Comparison of ENCODE assay signal across 15 cellular contexts in the genomic region with DNA sequence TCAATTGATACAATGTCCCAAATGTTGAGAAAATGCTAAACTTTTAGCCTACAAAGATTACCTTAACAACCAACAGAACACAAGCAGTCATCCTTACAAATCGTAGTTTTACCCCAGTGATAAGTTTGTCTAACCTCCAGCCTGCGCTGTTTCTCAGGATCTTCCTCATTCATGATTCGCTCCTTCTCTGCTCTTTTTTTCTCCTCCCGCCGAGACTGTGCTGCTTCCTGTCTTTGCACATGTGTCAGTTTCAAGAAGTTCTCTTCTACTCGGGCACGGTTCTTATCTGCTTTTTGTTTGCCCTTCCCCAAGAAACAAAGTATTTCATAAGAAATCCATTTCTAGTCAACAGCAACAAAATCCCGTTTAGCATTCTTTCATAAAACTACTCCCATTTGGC. TPM values are rescaled to one million over a fixed set of nuclear protein-coding genes. Genes with fewer than 3 reads are reported as not detected.
DNase-seq lines count a peak whose midpoint lies in the region; ATAC-seq and TF ChIP-seq lines count a peak whose summit lies in the region.
"Had no signal": no experiment of that assay in that cellular context is flagged by ENCODE, and none has a peak within 500 bp of the region (broad histone marks: within the 10 kb centered on the region; RNA-seq: fewer than 3 reads in every experiment).

No MANE protein-coding gene starts in this region.

- CTCF ChIA-PET in activated CD8-positive, alpha-beta memory T cell treated with anti-CD3 and anti-CD28 coated beads, Interleukin-2, amount 10 ng/mL, durations not matched to agents 7 days and 5 days (lab: Charles Lee): interaction anchor here (0.9 to 1.2 kb wide), 2 partner anchors 9 to 41 kb away, joined by 3 to 4 read pairs; no protein-coding TSS in a partner anchor

- H3K4me1 Mint-ChIP-seq in activated CD8-positive, alpha-beta memory T cell treated with anti-CD3 and anti-CD28 coated beads, Interleukin-2, amount 10 ng/mL, durations not matched to agents 7 days and 5 days: peaks cover 16% of the 10 kb centered on the region
- peaks cover 16% of the 10 kb centered on the region for H3K4me1 Mint-ChIP-seq in activated naive CD8-positive, alpha-beta T cell treated with anti-CD3 and anti-CD28 coated beads, Interleukin-2, amount 50 U/mL, for 24 hours
- H3K4me1 Mint-ChIP-seq in progenitor cell of endocrine pancreas (ENCODE audit: low read depth): peaks cover 8% of the 10 kb centered on the region

- H3K27me3 ChIP-seq in H7 (ENCODE audit: control insufficient read depth, insufficient read depth, low read length): no peaks in the 10 kb centered on the region
- H3K27me3 ChIP-seq: foreskin keratinocyte had no signal

- H3K4me3 Mint-ChIP-seq in activated CD8-positive, alpha-beta memory T cell treated with anti-CD3 and anti-CD28 coated beads, Interleukin-2, amount 10 ng/mL, durations not matched to agents 7 days and 5 days: peak overlapping the region; percentile 58
- peak overlapping the region; percentile 37 for H3K4me3 Mint-ChIP-seq in activated naive CD8-positive, alpha-beta T cell treated with anti-CD3 and anti-CD28 coated beads, Interleukin-2, amount 50 U/mL, for 24 hours
- no peak overlapping the region for H3K4me3 Mint-ChIP-seq in progenitor cell of endocrine pancreas (ENCODE audit: low read depth)
- H3K4me3 Mint-ChIP-seq: type B pancreatic cell had no signal

- H3K4me3 ChIP-seq in H7 (ENCODE audit: insufficient read depth, low read depth, low read length): no peak overlapping the region
- H3K4me3 ChIP-seq: A549, coronary artery had no signal

- ATAC-seq in activated CD8-positive, alpha-beta memory T cell treated with anti-CD3 and anti-CD28 coated beads, Interleukin-2, amount 10 ng/mL, durations not matched to agents 7 days and 5 days: peak; percentile 78
- ATAC-seq in activated naive CD8-positive, alpha-beta T cell treated with anti-CD3 and anti-CD28 coated beads, Interleukin-2, amount 50 U/mL, for 24 hours: no peak
- ATAC-seq in GM19351 (IDR thresholded peaks at IDR 0.05; ENCODE audit: unreplicated experiment): no peak
- ATAC-seq: A549, foreskin keratinocyte, left colon had no signal

- peak; percentile 50 for DNase-seq in activated CD8-positive, alpha-beta memory T cell treated with anti-CD3 and anti-CD28 coated beads, Interleukin-2, amount 10 ng/mL, durations not matched to agents 7 days and 5 days
- DNase-seq in activated CD8-positive, alpha-beta memory T cell treated with anti-CD3 and anti-CD28 coated beads, Interleukin-2, amount 50 U/mL, for 4 hours: no peak
- peak; percentile 46 for DNase-seq in NOMO-1 treated with dmso at 0.1 percent for 144 hours (lab: John Stamatoyannopoulos, UW; ENCODE audit: unreplicated experiment)
- DNase-seq in activated naive CD8-positive, alpha-beta T cell treated with anti-CD3 and anti-CD28 coated beads, Interleukin-2, amount 50 U/mL, for 24 hours: no peak
- DNase-seq in progenitor cell of endocrine pancreas (ENCODE audit: low spot score, unreplicated experiment): no peak
- no peak for DNase-seq in stimulated activated CD8-positive, alpha-beta memory T cell treated with anti-CD3 and anti-CD28 coated beads, Interleukin-4, amount 100 ng/mL, for 48 hours
- DNase-seq in H7: no peak
- DNase-seq: foreskin keratinocyte, HCEC 1CT, left colon, NCI-H1105 treated with DMSO at 0.1 percent for 48 hours had no signal

- peak overlapping the region; percentile 79 for H3K27ac Mint-ChIP-seq in activated CD8-positive, alpha-beta memory T cell treated with anti-CD3 and anti-CD28 coated beads, Interleukin-2, amount 10 ng/mL, durations not matched to agents 7 days and 5 days
- peak overlapping the region; percentile 79 for H3K27ac Mint-ChIP-seq in activated naive CD8-positive, alpha-beta T cell treated with anti-CD3 and anti-CD28 coated beads, Interleukin-2, amount 50 U/mL, for 24 hours
- peak overlapping the region; percentile 7 for H3K27ac Mint-ChIP-seq in progenitor cell of endocrine pancreas
- H3K27ac Mint-ChIP-seq: type B pancreatic cell had no signal

- H3K9me3 Mint-ChIP-seq in activated CD8-positive, alpha-beta memory T cell treated with anti-CD3 and anti-CD28 coated beads, Interleukin-2, amount 10 ng/mL, durations not matched to agents 7 days and 5 days (ENCODE audit: low read depth): no peaks in the 10 kb centered on the region
- no peaks in the 10 kb centered on the region for H3K9me3 Mint-ChIP-seq in activated naive CD8-positive, alpha-beta T cell treated with anti-CD3 and anti-CD28 coated beads, Interleukin-2, amount 50 U/mL, for 24 hours
- H3K9me3 Mint-ChIP-seq in progenitor cell of endocrine pancreas (ENCODE audit: low read depth): no peaks in the 10 kb centered on the region
- H3K9me3 Mint-ChIP-seq: type B pancreatic cell had no signal

- peaks cover 51% of the 10 kb centered on the region for H3K36me3 Mint-ChIP-seq in activated CD8-positive, alpha-beta memory T cell treated with anti-CD3 and anti-CD28 coated beads, Interleukin-2, amount 10 ng/mL, durations not matched to agents 7 days and 5 days
- H3K36me3 Mint-ChIP-seq in activated naive CD8-positive, alpha-beta T cell treated with anti-CD3 and anti-CD28 coated beads, Interleukin-2, amount 50 U/mL, for 24 hours (ENCODE audit: low read depth): peaks cover 55% of the 10 kb centered on the region
- peaks cover 19% of the 10 kb centered on the region for H3K36me3 Mint-ChIP-seq in progenitor cell of endocrine pancreas (ENCODE audit: insufficient read depth)

- no peaks in the 10 kb centered on the region for H3K27me3 Mint-ChIP-seq in activated CD8-positive, alpha-beta memory T cell treated with anti-CD3 and anti-CD28 coated beads, Interleukin-2, amount 10 ng/mL, durations not matched to agents 7 days and 5 days
- H3K27me3 Mint-ChIP-seq in activated naive CD8-positive, alpha-beta T cell treated with anti-CD3 and anti-CD28 coated beads, Interleukin-2, amount 50 U/mL, for 24 hours: no peaks in the 10 kb centered on the region
- no peaks in the 10 kb centered on the region for H3K27me3 Mint-ChIP-seq in progenitor cell of endocrine pancreas
- H3K27me3 Mint-ChIP-seq: type B pancreatic cell had no signal

- H3K36me3 ChIP-seq in H7 (replicated peaks; ENCODE audit: control insufficient read depth, insufficient read depth, low read length): peaks cover 22% of the 10 kb centered on the region

- TF ChIP-seq CTCF in progenitor cell of endocrine pancreas (IDR thresholded peaks at IDR 0.05; ENCODE audit: unreplicated experiment): no peak

RNA-seq across cellular contexts. Expression of a gene that starts 10.2 kb away (rescaled TPM):
- total RNA-seq in activated CD8-positive, alpha-beta memory T cell treated with anti-CD3 and anti-CD28 coated beads, Interleukin-2, amount 10 ng/mL, durations not matched to agents 7 days and 5 days: 10 to 100 TPM; 59.9 to 76.8 TPM
- 49.7 and 52.0 TPM in 2 replicates for total RNA-seq in progenitor cell of endocrine pancreas
- total RNA-seq in H7 (2014; rRNA removed; shearing (Covaris generic)): 28.5 and 33.4 TPM in 2 replicates

RNA-seq across cellular contexts. Expression of a gene that starts 21.6 kb away (rescaled TPM):
- 10 to 100 TPM; 55.7 to 71.1 TPM for total RNA-seq in activated CD8-positive, alpha-beta memory T cell treated with anti-CD3 and anti-CD28 coated beads, Interleukin-2, amount 10 ng/mL, durations not matched to agents 7 days and 5 days
- total RNA-seq in progenitor cell of endocrine pancreas: 65.2 and 68.4 TPM in 2 replicates
- 30.6 and 36.4 TPM in 2 replicates for total RNA-seq in H7 (2014; rRNA removed; shearing (Covaris generic))

RNA-seq across cellular contexts. Expression of a gene that starts 22.2 kb away (rescaled TPM):
- total RNA-seq in activated CD8-positive, alpha-beta memory T cell treated with anti-CD3 and anti-CD28 coated beads, Interleukin-2, amount 10 ng/mL, durations not matched to agents 7 days and 5 days: 100 to 1,000 TPM; 121 to 123 TPM
- total RNA-seq in progenitor cell of endocrine pancreas: 181 and 189 TPM in 2 replicates
- 34.5 and 41.8 TPM in 2 replicates for total RNA-seq in H7 (2014; rRNA removed; shearing (Covaris generic))

RNA-seq across cellular contexts. Expression of a gene that starts 51.9 kb away (rescaled TPM):
- total RNA-seq in activated CD8-positive, alpha-beta memory T cell treated with anti-CD3 and anti-CD28 coated beads, Interleukin-2, amount 10 ng/mL, durations not matched to agents 7 days and 5 days: 100 to 1,000 TPM; 303 to 356 TPM
- total RNA-seq in progenitor cell of endocrine pancreas: 109 and 113 TPM in 2 replicates
- total RNA-seq in H7 (2014; rRNA removed; shearing (Covaris generic)): 116 and 190 TPM in 2 replicates

Comparison
In these comparisons a context has a peak if more than half of its experiments do, and no peak if none do; other contexts are left out.
1. DNase-seq: peak in activated CD8-positive, alpha-beta memory T cell treated with anti-CD3 and anti-CD28 coated beads, Interleukin-2, amount 10 ng/mL, durations not matched to agents 7 days and 5 days (single experiment) and NOMO-1 treated with dmso at 0.1 percent for 144 hours (single experiment); none in activated CD8-positive, alpha-beta memory T cell treated with anti-CD3 and anti-CD28 coated beads, Interleukin-2, amount 50 U/mL, for 4 hours (single experiment), activated naive CD8-positive, alpha-beta T cell treated with anti-CD3 and anti-CD28 coated beads, Interleukin-2, amount 50 U/mL, for 24 hours (single experiment), progenitor cell of endocrine pancreas (single experiment), stimulated activated CD8-positive, alpha-beta memory T cell treated with anti-CD3 and anti-CD28 coated beads, Interleukin-4, amount 100 ng/mL, for 48 hours (single experiment) and H7 (single experiment).
2. H3K27ac Mint-ChIP-seq: peak in every context shown above with its lines; median percentile 79 in activated CD8-positive, alpha-beta memory T cell treated with anti-CD3 and anti-CD28 coated beads, Interleukin-2, amount 10 ng/mL, durations not matched to agents 7 days and 5 days; 79 in activated naive CD8-positive, alpha-beta T cell treated with anti-CD3 and anti-CD28 coated beads, Interleukin-2, amount 50 U/mL, for 24 hours; 7 in progenitor cell of endocrine pancreas.